In genomic region chr9:13627502-13627901, GRCh38 we compare ENCODE assay signal across 10 cellular contexts.
"Had no signal": no experiment of that assay in that cellular context is flagged by ENCODE, and none has a peak within 500 bp of the region (broad histone marks: within the 10 kb centered on the region; RNA-seq: fewer than 3 reads in every experiment).

No MANE protein-coding gene starts in this region.

- H3K4me3 Mint-ChIP-seq: H9, HFFc6 had no signal

- FAIRE-seq: H54, HTR-8/SVneo, K562 had no signal

- ATAC-seq: HCT116, K562 had no signal

- H3K27ac Mint-ChIP-seq: H9, HFFc6 had no signal

- DNase-seq: GM23248, GOT3, H9, HFFc6, IMR-90, KG1 had no signal

- H3K27ac ChIP-seq: GM23248 had no signal

- H3K9ac ChIP-seq: GM23248 had no signal

- H3K4me3 ChIP-seq: GM23248, K562 had no signal
